10 cellular contexts compared by ENCODE assay signal in genomic region chr15:56366211-56366610, GRCh38. TPM values are rescaled to one million over a fixed set of nuclear protein-coding genes. Genes with fewer than 3 reads are reported as not detected.
DNase-seq lines count a peak whose midpoint lies in the region; ATAC-seq, FAIRE-seq and TF ChIP-seq lines count a peak whose summit lies in the region.
"Had no signal": no experiment of that assay in that cellular context is flagged by ENCODE, and none has a peak within 500 bp of the region (broad histone marks: within the 10 kb centered on the region; RNA-seq: fewer than 3 reads in every experiment).

No MANE protein-coding gene starts in this region.

- no peak overlapping the region for H3K4ac ChIP-seq in H1 (replicated peaks; ENCODE audit: insufficient read length, low read depth, low read length)

- peaks cover 5% of the 10 kb centered on the region for H3K23me2 ChIP-seq in H1 (ENCODE audit: low read depth, low read length)

- H4K8ac ChIP-seq in H1 (ENCODE audit: extremely low read depth, insufficient read depth, low read length) = no peak overlapping the region

- H3K27me3 ChIP-seq in H1 (replicated peaks in 1 of 4; ENCODE audit: control insufficient read depth in 3 of 4, extremely low read depth in 1 of 4, insufficient read depth in 3 of 4, low read length in 3 of 4) (no peaks in the 10 kb centered on the region), parathyroid adenoma (ENCODE audit: control insufficient read depth, insufficient read depth, low read length) (no peaks in the 10 kb centered on the region)

- TF ChIP-seq CTCF in H1 (IDR thresholded peaks at IDR 0.05; ENCODE audit: control extremely low read depth in 1 of 3, insufficient read depth in 1 of 3, low read depth in 1 of 3, low read length in 3 of 3) (no peak), parathyroid adenoma (IDR thresholded peaks at IDR 0.05) (no peak)

- H4K20me1 ChIP-seq in H1 (replicated peaks in 1 of 2; ENCODE audit: control insufficient read depth in 1 of 2, insufficient read depth in 2 of 2, low read length in 2 of 2) = no peaks in the 10 kb centered on the region

- H2BK20ac ChIP-seq in H1 (ENCODE audit: low read length) = no peak overlapping the region

- no peak for TF ChIP-seq POLR2A in H1 (IDR thresholded peaks at IDR 0.05; ENCODE audit: control extremely low read depth in 1 of 2, low read depth in 2 of 2, low read length in 2 of 2)

- no peak overlapping the region for H3K18ac ChIP-seq in H1 (ENCODE audit: extremely low read depth, low read length)

- no peak overlapping the region for H2BK5ac ChIP-seq in H1 (ENCODE audit: low read depth, low read length)

- H4K5ac ChIP-seq in H1 (ENCODE audit: insufficient read length, low read depth, low read length) = no peak overlapping the region

- H3K9me3 ChIP-seq in H1 (ENCODE audit: insufficient read depth in 2 of 2, low read depth in 1 of 2, low read length in 1 of 2) (peaks cover 0 to 3% of the 10 kb centered on the region in 2 experiments; a peak in 1 of 4 replicates), parathyroid adenoma (ENCODE audit: control insufficient read depth, low read length) (no peaks in the 10 kb centered on the region)
- H3K9me3 ChIP-seq: mucosa of descending colon had no signal

- H2BK12ac ChIP-seq in H1 (ENCODE audit: low read depth, low read length) = no peak overlapping the region

- H3K56ac ChIP-seq in H1 (replicated peaks; ENCODE audit: insufficient read length, low read depth, low read length) = no peak overlapping the region

- no peak for TF ChIP-seq EP300 in H1 (IDR thresholded peaks at IDR 0.05; ENCODE audit: borderline replicate concordance in 1 of 2, low read depth in 2 of 2, low read length in 2 of 2)

- H2BK120ac ChIP-seq in H1 (replicated peaks; ENCODE audit: low read depth, low read length) = no peak overlapping the region

- DNase-seq in ELR (ENCODE audit: low read depth) = peak; percentile 6
- peak; percentile 88 for DNase-seq in NCI-H69 (lab: John Stamatoyannopoulos, UW)
- no peak for DNase-seq in H1 (ENCODE audit: low read depth in 1 of 2, low spot score in 2 of 2)
- DNase-seq in occipital lobe (lab: John Stamatoyannopoulos, UW) = no peak
- no peak for DNase-seq in COLO668 (lab: John Stamatoyannopoulos, UW; ENCODE audit: unreplicated experiment)
- DNase-seq in inferior parietal cortex (ENCODE audit: extremely low spot score) = no peak
- DNase-seq: mucosa of descending colon had no signal

- peak overlapping the region; percentile 63 to 65 for H3K4me2 ChIP-seq in H1 (ENCODE audit: insufficient read depth in 1 of 2, low read depth in 2 of 2, low read length in 2 of 2)
- peak overlapping the region; percentile 62 for H3K4me2 ChIP-seq in parathyroid adenoma (ENCODE audit: low read length)

- no peak for FAIRE-seq in H1 (lab: Jason Lieb, UNC)

- no peak for ATAC-seq in HG02973 (IDR thresholded peaks at IDR 0.05; ENCODE audit: unreplicated experiment)

- H3K36me3 ChIP-seq in H1 (ENCODE audit: control insufficient read depth in 2 of 4, insufficient read depth in 4 of 4, low read length in 3 of 4) (no peaks in the 10 kb centered on the region), parathyroid adenoma (ENCODE audit: control insufficient read depth, insufficient read depth, low read length) (no peaks in the 10 kb centered on the region)

- no peak overlapping the region for H2BK15ac ChIP-seq in H1 (ENCODE audit: low read length)

- H3K14ac ChIP-seq in H1 (ENCODE audit: insufficient read length) = no peak overlapping the region

- H3K4me1 ChIP-seq in H1 (replicated peaks in 1 of 4; ENCODE audit: control insufficient read depth in 3 of 4, insufficient read depth in 4 of 4, low read length in 3 of 4) (no peaks in the 10 kb centered on the region; a peak in 1 of 7 replicates), parathyroid adenoma (no peaks in the 10 kb centered on the region)

- H3K79me2 ChIP-seq in H1 (ENCODE audit: control insufficient read depth in 1 of 2, insufficient read depth in 2 of 2, low read length in 2 of 2) = peaks cover 0 to 11% of the 10 kb centered on the region in 2 experiments; a peak in 1 of 4 replicates
- H3K79me2 ChIP-seq in parathyroid adenoma = peaks cover 2% of the 10 kb centered on the region

- no peaks in the 10 kb centered on the region for H3K79me1 ChIP-seq in H1 (ENCODE audit: low read depth, low read length)

- no peak overlapping the region for H2AK5ac ChIP-seq in H1 (ENCODE audit: low read depth, low read length)

- no peak overlapping the region; a peak in 1 of 7 replicates for H3K9ac ChIP-seq in H1 (replicated peaks in 1 of 4; ENCODE audit: extremely low read depth in 1 of 4, low read depth in 3 of 4, low read length in 3 of 4)
- H3K9ac ChIP-seq in parathyroid adenoma = no peak overlapping the region

- H2AFZ ChIP-seq in H1 (ENCODE audit: low read length) (no peak overlapping the region), parathyroid adenoma (peak overlapping the region; percentile 91)

- no peak overlapping the region for H3K23ac ChIP-seq in H1 (ENCODE audit: insufficient read length)

- H3K4me3 ChIP-seq in H1 (ENCODE audit: extremely low read depth in 1 of 4, insufficient read depth in 2 of 4, low read depth in 3 of 4, low read length in 4 of 4) (peak overlapping the region; percentile 57 to 91 (median 86); a peak in 7 of 8 replicates), parathyroid adenoma (ENCODE audit: low read depth, low read length) (peak overlapping the region; percentile 72)

- WGBS in H1 (ENCODE audit: extremely low coverage in 1 of 2, insufficient coverage in 1 of 2, insufficient read length in 1 of 2, insufficient replicate concordance in 2 of 2, low coverage in 1 of 2, low lambda C conversion rate in 2 of 2, missing lambda C conversion rate in 1 of 2), 2 experiments = 7% methylated on average over 2 of the region's 2 CpGs; no CpG with 5 or more reads in 1 of the 2 experiments

- POLR2A ChIA-PET in H1 (lab: Charles Lee; ENCODE audit: partially characterized antibody) = interaction anchor here (0.6 kb wide), 1 partner anchor 94 kb away, joined by 5 read pairs; no protein-coding TSS in a partner anchor

- TF ChIP-seq RAD21 in H1 (IDR thresholded peaks at IDR 0.05 in 1 of 2, conservative IDR thresholded peaks at IDR 0.05 in 1 of 2; ENCODE audit: low read depth in 2 of 2, low read length in 2 of 2) = no peak

- H3K27ac ChIP-seq in H1 (ENCODE audit: low read depth, low read length) = no peak overlapping the region
- H3K27ac ChIP-seq in parathyroid adenoma = no peak overlapping the region
- H3K27ac ChIP-seq: VCaP had no signal

- CTCF ChIA-PET in H1 (lab: Charles Lee; ENCODE audit: partially characterized antibody) = no interaction called here

- H4K91ac ChIP-seq in H1 (replicated peaks; ENCODE audit: insufficient read length, low read length) = no peak overlapping the region

TF ChIP-seq in H1, 55 proteins besides CTCF, POLR2A, EP300 and RAD21:
- TF ChIP-seq RBBP5 (IDR thresholded peaks at IDR 0.05; ENCODE audit: borderline replicate concordance, low read depth, low read length) (no peak), CEBPB (IDR thresholded peaks at IDR 0.05; ENCODE audit: low read depth, low read length) (no peak), CBX5 (IDR thresholded peaks at IDR 0.05; ENCODE audit: low read depth, low read length) (no peak), SP1 (IDR thresholded peaks at IDR 0.05; ENCODE audit: low read depth, low read length) (no peak), SAP30 (IDR thresholded peaks at IDR 0.05; ENCODE audit: insufficient read depth, insufficient replicate concordance, low read length) (no peak), BACH1 (IDR thresholded peaks at IDR 0.05; ENCODE audit: low read length) (no peak), CHD1 (IDR thresholded peaks at IDR 0.05; ENCODE audit: low read depth, low read length) (no peak), SUZ12 (IDR thresholded peaks at IDR 0.05; ENCODE audit: low read length) (no peak), JUN (IDR thresholded peaks at IDR 0.05; ENCODE audit: low read depth, low read length) (no peak), TCF12 (IDR thresholded peaks at IDR 0.05; ENCODE audit: low read depth, low read length) (no peak), RFX5 (IDR thresholded peaks at IDR 0.05; ENCODE audit: borderline replicate concordance, low read depth, low read length) (no peak), MAFK (IDR thresholded peaks at IDR 0.05; ENCODE audit: low read depth, low read length) (no peak), GABPA (IDR thresholded peaks at IDR 0.05; ENCODE audit: borderline replicate concordance, insufficient read depth, low read length) (no peak), SP2 (IDR thresholded peaks at IDR 0.05; ENCODE audit: low read length) (no peak), ZNF274 (IDR thresholded peaks at IDR 0.05; ENCODE audit: borderline replicate concordance, extremely low read depth, low read length) (no peak), SP4 (IDR thresholded peaks at IDR 0.05; ENCODE audit: low read length) (no peak), JUND (IDR thresholded peaks at IDR 0.05; ENCODE audit: low read length) (no peak)

RNA-seq across cellular contexts. Expression of gene TEX9, which starts 1.0 kb away (rescaled TPM):
- total RNA-seq in H1 (2021; fragmentation: NEBNext Ultra II Directional; extraction: Animal tissue kit (Norgen Biotek cat#: 25700)) = 10.8 and 12.3 TPM in 2 replicates
- polyA plus RNA-seq in H1 (2011; rRNA removed) = 1.7 and 3.4 TPM in 2 replicates
- 3.9 TPM for polyA plus RNA-seq in H1 (2011; cell fraction: cytosol; rRNA removed)
- polyA plus RNA-seq in H1 (2011; cell fraction: nucleus; rRNA removed) = 4.0 TPM
- polyA plus RNA-seq in H1 (2012, experiment 1 of 2) = 3.0 to 7.0 TPM (median 3.7 TPM) in 4 replicates
- 0.62 TPM for polyA plus RNA-seq in H1 (2012, experiment 2 of 2)
- 14.3 TPM for polyA plus RNA-seq in H1 (2013, experiment 1 of 2)
- polyA plus RNA-seq in H1 (2013, experiment 2 of 2) = 13.3 TPM
- 6.8 and 9.2 TPM in 2 replicates for polyA minus RNA-seq in H1 (2011; rRNA and poly(A)+ RNA removed)
- 4.9 TPM for polyA minus RNA-seq in H1 (2011; cell fraction: cytosol; rRNA and poly(A)+ RNA removed)
- 46.1 TPM for polyA minus RNA-seq in H1 (2011; cell fraction: nucleus; rRNA and poly(A)+ RNA removed)
- 23.2 TPM for total RNA-seq in occipital lobe

Comparison
In these comparisons a context has a peak if more than half of its experiments do, and no peak if none do; other contexts are left out.
1. DNase-seq: peak in ELR (single experiment) and NCI-H69 (single experiment); none in H1 (0 of 2), occipital lobe (single experiment), COLO668 (single experiment) and inferior parietal cortex (single experiment).